26 cellular contexts compared by ENCODE assay signal in the genomic region with DNA sequence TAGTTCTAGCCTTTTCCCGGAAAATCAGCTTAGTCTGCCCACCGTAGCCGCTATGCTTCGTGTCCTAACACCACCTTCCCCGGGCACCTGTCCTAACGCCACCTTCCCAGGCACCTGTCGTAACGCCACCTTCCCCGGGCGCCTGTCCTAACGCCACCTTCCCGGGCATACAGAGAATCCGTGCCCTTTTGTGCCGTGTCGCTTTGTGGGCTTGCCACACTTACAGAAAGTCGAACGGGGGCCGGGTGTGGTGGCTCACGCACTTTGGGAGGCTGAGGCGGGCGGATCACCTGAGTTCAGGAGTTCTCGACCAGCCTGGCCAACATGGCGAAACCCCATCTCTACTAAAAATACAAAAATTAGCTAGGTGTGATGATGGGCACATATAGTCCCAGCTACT.
"Had no signal": no experiment of that assay in that cellular context is flagged by ENCODE, and none has a peak within 500 bp of the region (broad histone marks: within the 10 kb centered on the region; RNA-seq: fewer than 3 reads in every experiment).

No MANE protein-coding gene starts in this region.

- H3K4me1 Mint-ChIP-seq: immature natural killer cell; naive thymus-derived CD4-positive, alpha-beta T cell; stimulated activated effector memory CD8-positive, alpha-beta T cell treated with anti-CD3 and anti-CD28 coated beads, Interleukin-12 subunit alpha, Interleukin-12 subunit beta, amount 100 ng/mL, for 72 hours had no signal

- H3K4me3 ChIP-seq: left lung, lung, mucosa of descending colon, ovary, prostate gland, spleen, suprapubic skin, thoracic aorta, tibial artery, upper lobe of right lung had no signal

- H3K4me3 Mint-ChIP-seq: immature natural killer cell; naive thymus-derived CD4-positive, alpha-beta T cell; natural killer cell treated with Interleukin-12 subunit alpha and Interleukin-12 subunit beta and Interleukin-15 and Interleukin-18, amount 100 ng/mL, for 72 hours; stimulated activated effector memory CD8-positive, alpha-beta T cell treated with anti-CD3 and anti-CD28 coated beads, Interleukin-12 subunit alpha, Interleukin-12 subunit beta, amount 100 ng/mL, for 72 hours; stimulated activated naive CD8-positive, alpha-beta T cell treated with anti-CD3 and anti-CD28 coated beads, Interleukin-15, Interleukin-2, amounts not matched to agents 100 ng/mL and 50 ng/mL, for 24 hours had no signal

- H3K27me3 Mint-ChIP-seq: naive thymus-derived CD4-positive, alpha-beta T cell; natural killer cell treated with Interleukin-12 subunit alpha and Interleukin-12 subunit beta and Interleukin-15 and Interleukin-18, amount 100 ng/mL, for 72 hours; stimulated activated naive CD8-positive, alpha-beta T cell treated with anti-CD3 and anti-CD28 coated beads, Interleukin-15, Interleukin-2, amounts not matched to agents 100 ng/mL and 50 ng/mL, for 24 hours had no signal

- H3K27ac ChIP-seq: left lung, ovary, prostate gland, suprapubic skin, thoracic aorta, tibial artery, upper lobe of right lung had no signal

- H3K27me3 ChIP-seq: left lung, ovary, spleen, suprapubic skin, tibial artery, upper lobe of right lung had no signal

- H3K4me1 ChIP-seq: left lung, prostate gland, spleen, suprapubic skin, upper lobe of right lung had no signal

- H3K36me3 ChIP-seq: ovary had no signal

- DNase-seq: hypothalamus; immature natural killer cell; kidney; left colon; left lung; mesendoderm; midbrain; naive thymus-derived CD4-positive, alpha-beta T cell; ovary; retina; small intestine; spleen; stimulated activated CD4-positive, alpha-beta T cell treated with anti-CD3 and anti-CD28 coated beads, Interleukin-4, amount 100 ng/mL, for 24 hours; stimulated activated naive CD4-positive, alpha-beta T cell; trophoblast cell; upper lobe of right lung had no signal

- ATAC-seq: left colon; left lung; mucosa of descending colon; naive thymus-derived CD4-positive, alpha-beta T cell; natural killer cell treated with Interleukin-12 subunit alpha and Interleukin-12 subunit beta and Interleukin-15 and Interleukin-18, amount 100 ng/mL, for 72 hours; sciatic nerve; stimulated activated effector memory CD8-positive, alpha-beta T cell treated with anti-CD3 and anti-CD28 coated beads, Interleukin-12 subunit alpha, Interleukin-12 subunit beta, amount 100 ng/mL, for 72 hours; upper lobe of right lung had no signal

- H3K9me3 ChIP-seq: left lung, mucosa of descending colon, ovary, prostate gland, spleen, suprapubic skin, thoracic aorta, tibial artery, upper lobe of right lung had no signal

- H3K9me3 Mint-ChIP-seq: immature natural killer cell; naive thymus-derived CD4-positive, alpha-beta T cell; natural killer cell treated with Interleukin-12 subunit alpha and Interleukin-12 subunit beta and Interleukin-15 and Interleukin-18, amount 100 ng/mL, for 72 hours; stimulated activated effector memory CD8-positive, alpha-beta T cell treated with anti-CD3 and anti-CD28 coated beads, Interleukin-12 subunit alpha, Interleukin-12 subunit beta, amount 100 ng/mL, for 72 hours; stimulated activated naive CD8-positive, alpha-beta T cell treated with anti-CD3 and anti-CD28 coated beads, Interleukin-15, Interleukin-2, amounts not matched to agents 100 ng/mL and 50 ng/mL, for 24 hours had no signal

- H3K27ac Mint-ChIP-seq: natural killer cell treated with Interleukin-12 subunit alpha and Interleukin-12 subunit beta and Interleukin-15 and Interleukin-18, amount 100 ng/mL, for 72 hours; stimulated activated effector memory CD8-positive, alpha-beta T cell treated with anti-CD3 and anti-CD28 coated beads, Interleukin-12 subunit alpha, Interleukin-12 subunit beta, amount 100 ng/mL, for 72 hours; stimulated activated naive CD8-positive, alpha-beta T cell treated with anti-CD3 and anti-CD28 coated beads, Interleukin-15, Interleukin-2, amounts not matched to agents 100 ng/mL and 50 ng/mL, for 24 hours had no signal
